16 cellular contexts compared by ENCODE assay signal in the genomic region with DNA sequence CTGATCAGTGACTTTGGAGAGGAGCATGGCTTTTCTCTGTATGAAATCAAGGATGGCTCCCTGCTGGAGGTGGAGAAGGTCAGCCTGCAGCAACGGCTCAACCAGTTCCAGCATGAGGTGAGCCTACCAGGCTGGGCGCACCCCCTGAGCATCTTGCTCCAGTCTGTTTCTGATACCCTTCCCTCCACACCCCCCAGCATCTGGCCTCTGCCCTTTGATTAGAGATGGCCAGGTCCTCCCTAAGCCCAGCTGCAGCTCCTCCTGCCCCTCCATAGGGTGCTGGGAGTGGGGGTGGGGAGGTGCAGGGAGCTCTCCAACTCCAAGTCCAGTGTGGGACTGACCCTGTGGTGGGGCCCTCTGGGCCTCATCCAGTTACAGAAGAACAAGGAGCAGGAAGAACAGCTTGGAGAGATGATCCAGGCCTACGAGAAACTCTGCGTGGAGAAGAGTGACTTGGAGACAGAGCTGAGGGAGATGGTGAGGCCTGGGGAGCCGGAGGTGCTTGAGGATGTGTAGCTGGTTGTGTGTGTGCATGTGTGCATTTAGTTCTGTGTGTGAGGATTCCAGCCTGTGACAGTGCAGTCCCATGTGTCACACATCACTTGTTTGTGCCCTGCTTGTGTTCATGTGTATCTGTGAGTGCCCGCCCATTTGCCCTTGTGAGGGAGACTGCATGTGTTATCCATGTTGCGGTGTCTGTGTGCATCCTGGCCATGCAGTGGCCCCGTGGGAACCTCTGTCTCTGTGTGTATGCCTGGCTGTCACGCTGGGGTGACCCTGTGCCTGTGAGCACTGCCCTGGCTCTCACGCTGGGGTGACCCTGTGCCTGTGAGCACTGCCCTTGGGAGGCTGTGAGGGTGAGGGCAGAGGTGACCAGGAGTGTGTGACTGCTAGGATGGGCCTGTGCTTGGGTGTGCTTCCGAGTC. TPM values are rescaled to one million over a fixed set of nuclear protein-coding genes. Genes with fewer than 3 reads are reported as not detected.
DNase-seq lines count a peak whose midpoint lies in the region; ATAC-seq and TF ChIP-seq lines count a peak whose summit lies in the region.
"Had no signal": no experiment of that assay in that cellular context is flagged by ENCODE, and none has a peak within 500 bp of the region (broad histone marks: within the 10 kb centered on the region; RNA-seq: fewer than 3 reads in every experiment).

No MANE protein-coding gene starts in this region.

- peak overlapping the region; percentile 81 for H3K4me3 Mint-ChIP-seq in activated T-cell treated with anti-CD3 and anti-CD28 coated beads, Interleukin-2, amount 50 U/mL, for 24 hours
- H3K4me3 Mint-ChIP-seq in endothelial cell (ENCODE audit: unreplicated experiment) = peak overlapping the region; percentile 16

- no peak for DNase-seq in activated T-cell treated with anti-CD3 and anti-CD28 coated beads, Interleukin-2, amount 50 U/mL, for 24 hours
- no peak for DNase-seq in activated T-cell treated with anti-CD3 and anti-CD28 coated beads, Interleukin-2, amount 50 U/mL, for 1 hour
- DNase-seq in NAMALWA (ENCODE audit: low spot score) = peak; percentile 53
- no peak for DNase-seq in endothelial cell (ENCODE audit: low spot score)
- DNase-seq in sigmoid colon = peak; percentile 61
- no peak for DNase-seq in A172 (ENCODE audit: low spot score)
- DNase-seq in kidney glomerular epithelial cell (lab: John Stamatoyannopoulos, UW) = no peak
- DNase-seq: activated CD4-positive, alpha-beta T cell treated with anti-CD3 and anti-CD28 coated beads for 48 hours; central memory CD4-positive, alpha-beta T cell; DMS79; GM23248; stimulated activated CD4-positive, alpha-beta T cell treated with anti-CD3 and anti-CD28 coated beads, Interleukin-15, amount 100 ng/mL, for 24 hours; SW 1271 had no signal

- no peaks in the 10 kb centered on the region for H3K27me3 Mint-ChIP-seq in activated T-cell treated with anti-CD3 and anti-CD28 coated beads, Interleukin-2, amount 50 U/mL, for 24 hours
- H3K27me3 Mint-ChIP-seq in endothelial cell (ENCODE audit: unreplicated experiment) = peaks cover 5% of the 10 kb centered on the region

- no peak overlapping the region for H3K4me3 ChIP-seq in sigmoid colon
- H3K4me3 ChIP-seq: GM23248, ovary had no signal

- H3K4me1 ChIP-seq in sigmoid colon = peaks cover 0 to 24% (median 20%) of the 10 kb centered on the region in 4 donors

- H3K4me1 Mint-ChIP-seq in activated T-cell treated with anti-CD3 and anti-CD28 coated beads, Interleukin-2, amount 50 U/mL, for 24 hours (ENCODE audit: low read depth) = peaks cover 77% of the 10 kb centered on the region
- H3K4me1 Mint-ChIP-seq in endothelial cell (ENCODE audit: unreplicated experiment) = peaks cover 38% of the 10 kb centered on the region

- TF ChIP-seq CTCF in endothelial cell (IDR thresholded peaks at IDR 0.05; ENCODE audit: unreplicated experiment) (no peak), sigmoid colon (IDR thresholded peaks at IDR 0.05) (no peak)

- no peak for TF ChIP-seq POLR2A in sigmoid colon (IDR thresholded peaks at IDR 0.05)

- H3K27me3 ChIP-seq in sigmoid colon = no peaks in the 10 kb centered on the region
- H3K27me3 ChIP-seq: ovary had no signal

- H3K27ac Mint-ChIP-seq in activated T-cell treated with anti-CD3 and anti-CD28 coated beads, Interleukin-2, amount 50 U/mL, for 24 hours = peak overlapping the region; percentile 74
- peak overlapping the region; percentile 20 for H3K27ac Mint-ChIP-seq in endothelial cell (ENCODE audit: unreplicated experiment)

- H3K36me3 ChIP-seq in sigmoid colon = peaks cover 3 to 28% (median 5%) of the 10 kb centered on the region in 4 donors
- H3K36me3 ChIP-seq: ovary had no signal

- ATAC-seq in GM18520 (IDR thresholded peaks at IDR 0.05; ENCODE audit: unreplicated experiment) = no peak

- no peaks in the 10 kb centered on the region for H3K9me3 Mint-ChIP-seq in activated T-cell treated with anti-CD3 and anti-CD28 coated beads, Interleukin-2, amount 50 U/mL, for 24 hours
- no peaks in the 10 kb centered on the region for H3K9me3 Mint-ChIP-seq in endothelial cell (ENCODE audit: unreplicated experiment)

- intact Hi-C loops in sigmoid colon (cut with DNase I) = loop anchor here (5.0 kb wide), 2 partner anchors 45 to 95 kb away; no protein-coding TSS in a partner anchor

- H3K36me3 Mint-ChIP-seq in activated T-cell treated with anti-CD3 and anti-CD28 coated beads, Interleukin-2, amount 50 U/mL, for 24 hours (ENCODE audit: low read depth) = peaks cover 52% of the 10 kb centered on the region
- H3K36me3 Mint-ChIP-seq in endothelial cell (ENCODE audit: low read depth, unreplicated experiment) = peaks cover 21% of the 10 kb centered on the region

- TF ChIP-seq EP300 in sigmoid colon (IDR thresholded peaks at IDR 0.05) = no peak

- WGBS in sigmoid colon, 2 donors = 78 to 79% methylated on average over 11 of the region's 11 CpGs

- H3K27ac ChIP-seq in sigmoid colon = no peak overlapping the region
- H3K27ac ChIP-seq: GM23248 had no signal

- H3K9me3 ChIP-seq in sigmoid colon = no peaks in the 10 kb centered on the region
- H3K9me3 ChIP-seq: ovary had no signal

RNA-seq across cellular contexts. Expression of a gene that starts 3.0 kb away (rescaled TPM):
- total RNA-seq in endothelial cell (ENCODE audit: unreplicated experiment) (31.4 TPM), sigmoid colon (10 to 100 TPM in 2 of 4 donors, 1 to 10 TPM in 2; 7.8 to 25.5 (median 11.2) TPM)
- polyA plus RNA-seq in sigmoid colon = 1 to 10 TPM; 3.5 to 4.6 (median 4.2) TPM
- total RNA-seq in A172 (2014; rRNA removed; shearing (Covaris generic)) = 3.3 and 5.5 TPM in 2 replicates

RNA-seq across cellular contexts. Expression of a gene that starts 36.1 kb away (rescaled TPM):
- total RNA-seq in endothelial cell (ENCODE audit: unreplicated experiment) = 0.21 TPM
- under 1 TPM in 2 of 4 donors, not detected in 2; 0.36 to 0.41 TPM for total RNA-seq in sigmoid colon
- polyA plus RNA-seq in sigmoid colon = 1 to 10 TPM in 1 of 3 donors, under 1 TPM in 2; under 0.01 to 1.2 (median 0.23) TPM
- not detected in 2 replicates for total RNA-seq in A172 (2014; rRNA removed; shearing (Covaris generic))
- total RNA-seq: epithelial cell of proximal tubule, GM23248 had no signal
- polyA plus RNA-seq: GM23248 had no signal

RNA-seq across cellular contexts. Expression of a gene that starts 47.3 kb away (rescaled TPM):
- 376 TPM for total RNA-seq in endothelial cell (ENCODE audit: unreplicated experiment)
- total RNA-seq in sigmoid colon = 100 to 1,000 TPM; 185 to 268 (median 214) TPM
- polyA plus RNA-seq in sigmoid colon = 100 to 1,000 TPM in 1 of 3 donors, 10 to 100 TPM in 2; 23.4 to 103 (median 39.1) TPM
- total RNA-seq in A172 (2014; rRNA removed; shearing (Covaris generic)) = 360 and 467 TPM in 2 replicates

Comparison
In these comparisons a context has a peak if more than half of its experiments do, and no peak if none do; other contexts are left out.
1. DNase-seq: peak in NAMALWA (single experiment) and sigmoid colon (single experiment); none in activated T-cell treated with anti-CD3 and anti-CD28 coated beads, Interleukin-2, amount 50 U/mL, for 24 hours (single experiment), activated T-cell treated with anti-CD3 and anti-CD28 coated beads, Interleukin-2, amount 50 U/mL, for 1 hour (single experiment), endothelial cell (single experiment), A172 (single experiment) and kidney glomerular epithelial cell (single experiment).